In genomic region chr17:30477083-30477757, GRCh38 we compare ENCODE assay signal across 8 cellular contexts. TPM values are rescaled to one million over a fixed set of nuclear protein-coding genes. Genes with fewer than 3 reads are reported as not detected.
A peak's percentile ranks its signal among the peaks of the same experiment; 100 is the strongest.
DNase-seq lines count a peak whose midpoint lies in the region; ATAC-seq and TF ChIP-seq lines count a peak whose summit lies in the region.

TSS of gene GOSR1 (plus strand) at chr17:30477408. CDS start at chr17:30477434, 26 bp downstream.

- TF ChIP-seq CTCF in GM13976 (IDR thresholded peaks at IDR 0.05; ENCODE audit: borderline replicate concordance, control extremely low read depth, extremely low read depth, insufficient read depth, missing control alignments) = peak; percentile 79
- peak; percentile 72 for TF ChIP-seq CTCF in upper lobe of right lung (IDR thresholded peaks at IDR 0.05)

- peaks cover 31% of the 10 kb centered on the region for H3K36me3 ChIP-seq in upper lobe of right lung

- no peaks in the 10 kb centered on the region for H3K27me3 ChIP-seq in upper lobe of right lung

- peak within 1 kb of the TSS; percentile 93 for H3K27ac Mint-ChIP-seq in T-helper 1 cell treated with Interleukin-12 subunit alpha and Interleukin-12 subunit beta and Interleukin-4 antibody, amounts not matched to agents 30 μg/mL and 1 μg/mL, for 36 hours

- peaks cover 15% of the 10 kb centered on the region for H3K4me1 Mint-ChIP-seq in T-helper 1 cell treated with Interleukin-12 subunit alpha and Interleukin-12 subunit beta and Interleukin-4 antibody, amounts not matched to agents 30 μg/mL and 1 μg/mL, for 36 hours (ENCODE audit: low read depth)

- no peaks in the 10 kb centered on the region for H3K9me3 ChIP-seq in upper lobe of right lung

- intact Hi-C loops in left cardiac atrium (cut with DNase I) (loop anchor here in 1 of 2 donors (5.0 kb wide), 1 partner anchor 240 kb away; no protein-coding TSS in a partner anchor), posterior vena cava (cut with DNase I) (no loop called here), upper lobe of right lung (cut with DNase I) (no loop called here)

- peaks cover 19% of the 10 kb centered on the region for H3K4me1 ChIP-seq in upper lobe of right lung

- ATAC-seq in HG02852 (IDR thresholded peaks at IDR 0.05; ENCODE audit: unreplicated experiment) (peak; percentile 93), left cardiac atrium (peak; percentile 99 to 100), upper lobe of right lung (peak; percentile 100)

- H3K4me3 ChIP-seq in upper lobe of right lung = peak within 1 kb of the TSS; percentile 89

- peak; percentile 92 for DNase-seq in GM13976 (ENCODE audit: low spot score)
- peak; percentile 95 for DNase-seq in NCI-H146 (lab: John Stamatoyannopoulos, UW)
- DNase-seq in amniotic stem cell (lab: John Stamatoyannopoulos, UW) = peak; percentile 95
- DNase-seq in left cardiac atrium = peak; percentile 95
- DNase-seq in posterior vena cava (ENCODE audit: low spot score) = peak; percentile 98
- DNase-seq in upper lobe of right lung = peak; percentile 95

- peak within 1 kb of the TSS; percentile 95 for H3K4me3 Mint-ChIP-seq in T-helper 1 cell treated with Interleukin-12 subunit alpha and Interleukin-12 subunit beta and Interleukin-4 antibody, amounts not matched to agents 30 μg/mL and 1 μg/mL, for 36 hours

- no peaks in the 10 kb centered on the region for H3K27me3 Mint-ChIP-seq in T-helper 1 cell treated with Interleukin-12 subunit alpha and Interleukin-12 subunit beta and Interleukin-4 antibody, amounts not matched to agents 30 μg/mL and 1 μg/mL, for 36 hours (ENCODE audit: low read depth)

- H3K36me3 Mint-ChIP-seq in T-helper 1 cell treated with Interleukin-12 subunit alpha and Interleukin-12 subunit beta and Interleukin-4 antibody, amounts not matched to agents 30 μg/mL and 1 μg/mL, for 36 hours (ENCODE audit: low read depth) = peaks cover 9% of the 10 kb centered on the region

- peak within 1 kb of the TSS; percentile 99 for H3K27ac ChIP-seq in upper lobe of right lung

- H3K9me3 Mint-ChIP-seq in T-helper 1 cell treated with Interleukin-12 subunit alpha and Interleukin-12 subunit beta and Interleukin-4 antibody, amounts not matched to agents 30 μg/mL and 1 μg/mL, for 36 hours = no peaks in the 10 kb centered on the region

- in situ Hi-C loops in GM13976 (cut with MboI; ENCODE audit: low sequenced_read_pairs, unreplicated experiment) = no loop called here

RNA-seq across cellular contexts. Expression of gene GOSR1, which starts in this region (rescaled TPM):
- 10 to 100 TPM; 30.5 to 42.7 TPM for total RNA-seq in left cardiac atrium
- 10 to 100 TPM; 40.1 to 43.7 TPM for total RNA-seq in posterior vena cava
- 48.9 TPM for total RNA-seq in upper lobe of right lung

Comparison
In these comparisons a context has a peak if more than half of its experiments do, and no peak if none do; other contexts are left out.
1. Peak in every context shown above with its lines: DNase-seq, ATAC-seq, H3K4me3 ChIP-seq and H3K27ac ChIP-seq.